Comparison of ENCODE assay signal across 10 cellular contexts in genomic region chr17:49992933-49993422, GRCh38. TPM values are rescaled to one million over a fixed set of nuclear protein-coding genes. Genes with fewer than 3 reads are reported as not detected.
DNase-seq lines count a peak whose midpoint lies in the region; ATAC-seq, FAIRE-seq and TF ChIP-seq lines count a peak whose summit lies in the region.
"Had no signal": no experiment of that assay in that cellular context is flagged by ENCODE, and none has a peak within 500 bp of the region (broad histone marks: within the 10 kb centered on the region; RNA-seq: fewer than 3 reads in every experiment).

No MANE protein-coding gene starts in this region.

- no peaks in the 10 kb centered on the region for H3K9me3 ChIP-seq in mononuclear cell (ENCODE audit: low read depth, low read length)
- H3K9me3 ChIP-seq in upper lobe of left lung = no peaks in the 10 kb centered on the region

- TF ChIP-seq EP300 in upper lobe of left lung (IDR thresholded peaks at IDR 0.05) = no peak

- H3K9me3 Mint-ChIP-seq in activated naive CD4-positive, alpha-beta T cell treated with anti-CD3 and anti-CD28 coated beads, Interleukin-2, amount 50 U/mL, for 24 hours = no peaks in the 10 kb centered on the region

- H3K27ac ChIP-seq in upper lobe of left lung = no peak overlapping the region

- peak; percentile 47 for FAIRE-seq in bronchial epithelial cell (lab: Jason Lieb, UNC)

- H3K27me3 ChIP-seq in bronchial epithelial cell (ENCODE audit: control insufficient read depth, insufficient read depth, low read length) (peaks cover 4% of the 10 kb centered on the region), mononuclear cell (ENCODE audit: insufficient read depth, low read length) (peaks cover 83% of the 10 kb centered on the region), upper lobe of left lung (peaks cover 0 to 51% (median 25%) of the 10 kb centered on the region in 4 donors)

- peak overlapping the region; percentile 70 for H3K4me3 Mint-ChIP-seq in activated naive CD4-positive, alpha-beta T cell treated with anti-CD3 and anti-CD28 coated beads, Interleukin-2, amount 50 U/mL, for 24 hours

- peak overlapping the region; percentile 45 for H3K4me3 ChIP-seq in bronchial epithelial cell (ENCODE audit: low read depth, low read length)
- H3K4me3 ChIP-seq in mononuclear cell (ENCODE audit: low read length) = peak overlapping the region; percentile 12
- H3K4me3 ChIP-seq in upper lobe of left lung = peak overlapping the region in 3 of 4 donors; percentile 47 to 57 (median 52)

- peaks cover 32% of the 10 kb centered on the region for H3K4me1 Mint-ChIP-seq in activated naive CD4-positive, alpha-beta T cell treated with anti-CD3 and anti-CD28 coated beads, Interleukin-2, amount 50 U/mL, for 24 hours

- no peak for DNase-seq in activated naive CD4-positive, alpha-beta T cell (lab: John Stamatoyannopoulos, UW)
- DNase-seq in bronchial epithelial cell (ENCODE audit: low read depth) (no peak), upper lobe of left lung (peak in 1 of 2 donors; percentile 86), T-helper 9 cell (no peak)
- DNase-seq: activated naive CD4-positive, alpha-beta T cell treated with anti-CD3 and anti-CD28 coated beads, Interleukin-2, amount 50 U/mL, for 16 hours had no signal

- H3K27me3 Mint-ChIP-seq in activated naive CD4-positive, alpha-beta T cell treated with anti-CD3 and anti-CD28 coated beads, Interleukin-2, amount 50 U/mL, for 24 hours = peaks cover 54% of the 10 kb centered on the region

- TF ChIP-seq POLR2A in upper lobe of left lung (IDR thresholded peaks at IDR 0.05) = no peak

- WGBS in upper lobe of left lung, 2 donors = 20 to 42% methylated on average over 9 to 23 of the region's 23 CpGs

- no peak for TF ChIP-seq CTCF in bronchial epithelial cell (IDR thresholded peaks at IDR 0.05; ENCODE audit: insufficient read depth, low read length, severe bottlenecking)
- TF ChIP-seq CTCF in upper lobe of left lung (IDR thresholded peaks at IDR 0.05) = no peak

- H3K36me3 ChIP-seq in bronchial epithelial cell (ENCODE audit: control insufficient read depth, insufficient read depth, low read length) (no peaks in the 10 kb centered on the region), upper lobe of left lung (no peaks in the 10 kb centered on the region)

- ATAC-seq in upper lobe of left lung (ENCODE audit: low FRiP score in 2 of 2) = no peak
- no peak for ATAC-seq in HG03432 (IDR thresholded peaks at IDR 0.05; ENCODE audit: unreplicated experiment)
- ATAC-seq in GM19035 (IDR thresholded peaks at IDR 0.05; ENCODE audit: unreplicated experiment) = no peak

- no peaks in the 10 kb centered on the region for H3K36me3 Mint-ChIP-seq in activated naive CD4-positive, alpha-beta T cell treated with anti-CD3 and anti-CD28 coated beads, Interleukin-2, amount 50 U/mL, for 24 hours

- peaks cover 34% of the 10 kb centered on the region for H3K4me1 ChIP-seq in mononuclear cell (ENCODE audit: insufficient read depth, low read length)
- H3K4me1 ChIP-seq in upper lobe of left lung = peaks cover 31 to 47% (median 39%) of the 10 kb centered on the region in 4 donors

- no peak overlapping the region for H3K27ac Mint-ChIP-seq in activated naive CD4-positive, alpha-beta T cell treated with anti-CD3 and anti-CD28 coated beads, Interleukin-2, amount 50 U/mL, for 24 hours

RNA-seq across cellular contexts. Expression of gene DLX3, which starts 2.0 kb away (rescaled TPM):
- total RNA-seq in bronchial epithelial cell (0.13 TPM in 1 of 2 replicates, not detected in the other), mononuclear cell (not detected), upper lobe of left lung (under 1 TPM in 4 of 6 donors, not detected in 2; 0.20 to 0.91 (median 0.54) TPM)
- total RNA-seq: left colon had no signal

RNA-seq across cellular contexts. Expression of gene DLX4, which starts 24.0 kb away (rescaled TPM):
- total RNA-seq in bronchial epithelial cell = not detected in 2 replicates
- total RNA-seq in mononuclear cell = 0.10 TPM
- 10 to 100 TPM in 1 of 6 donors, 1 to 10 TPM in 4, under 1 TPM in 1; 0.61 to 12.7 (median 2.5) TPM for total RNA-seq in upper lobe of left lung
